Comparison of ENCODE assay signal across 8 cellular contexts in the genomic region with DNA sequence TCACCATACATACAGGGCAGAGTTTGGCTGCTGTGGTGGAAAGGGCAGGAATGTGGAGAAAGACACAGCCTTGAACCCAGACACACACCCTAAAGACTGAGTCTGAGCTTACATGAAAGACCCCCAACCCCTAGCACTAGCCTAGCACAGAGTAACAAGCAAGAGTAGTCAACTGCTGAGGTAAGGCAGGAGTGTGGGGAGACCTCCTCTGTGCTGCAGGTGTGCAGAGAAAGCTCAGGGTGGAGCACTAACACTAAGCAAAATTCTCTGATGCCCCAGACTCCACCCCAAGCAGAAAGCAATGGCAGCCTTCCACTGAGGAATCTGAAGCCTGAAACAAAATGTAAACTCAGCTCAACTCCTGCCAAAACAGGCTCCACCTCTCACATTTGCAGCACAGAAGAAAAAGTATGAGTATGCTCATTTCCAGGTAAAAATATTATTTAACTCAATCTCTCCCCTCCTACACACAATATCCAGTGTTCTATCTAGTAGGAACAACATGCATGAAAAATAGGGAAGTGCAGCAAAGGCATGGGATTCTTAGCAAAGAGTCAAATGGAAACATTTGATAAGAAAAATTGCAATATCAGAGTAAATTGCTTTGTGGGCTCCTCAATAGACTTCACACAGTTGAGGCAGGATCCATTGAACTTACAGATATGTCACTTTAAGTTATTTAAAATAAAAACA.
DNase-seq lines count a peak whose midpoint lies in the region; ATAC-seq and TF ChIP-seq lines count a peak whose summit lies in the region.

No MANE protein-coding gene starts in this region.

- no peaks in the 10 kb centered on the region for H3K27me3 ChIP-seq in mesendoderm (ENCODE audit: insufficient read depth, low read length, poor library complexity)

- no peak overlapping the region for H3K23ac ChIP-seq in mesendoderm (ENCODE audit: low read length)

- H4K5ac ChIP-seq in mesendoderm (ENCODE audit: low read length): no peak overlapping the region

- H2BK15ac ChIP-seq in mesendoderm (replicated peaks; ENCODE audit: low read depth): no peak overlapping the region

- no peak overlapping the region for H3K56ac ChIP-seq in mesendoderm (ENCODE audit: low read length)

- in situ Hi-C loops in GM13977 (cut with MboI; ENCODE audit: low pct_unique_long_range_greater_than_20kb, low sequenced_read_pairs, unreplicated experiment): loop anchor here (10.0 kb wide), 1 partner anchor 196 kb away; no protein-coding TSS in a partner anchor

- H3K18ac ChIP-seq in mesendoderm (ENCODE audit: low read length): no peak overlapping the region

- no peak overlapping the region for H3K4ac ChIP-seq in mesendoderm (ENCODE audit: low read depth, low read length)

- no peaks in the 10 kb centered on the region for H3K79me1 ChIP-seq in mesendoderm (ENCODE audit: low read length)

- no peak overlapping the region for H3K9ac ChIP-seq in mesendoderm (ENCODE audit: low read length)

- H3K79me2 ChIP-seq in mesendoderm (ENCODE audit: control insufficient read depth, insufficient read depth, low read length): no peaks in the 10 kb centered on the region

- peak; percentile 51 for DNase-seq in CD1c-positive myeloid dendritic cell (ENCODE audit: extremely low spot score)
- peak; percentile 34 for DNase-seq in GM13977 (ENCODE audit: low spot score)
- peak; percentile 60 for DNase-seq in NB4 (ENCODE audit: low read depth)
- peak; percentile 60 to 80 for DNase-seq in cardiac fibroblast (ENCODE audit: low read depth in 2 of 2)
- peak; percentile 71 for DNase-seq in mesendoderm
- no peak for DNase-seq in SK-N-DZ (ENCODE audit: low spot score)
- no peak for DNase-seq in pons (ENCODE audit: low spot score)

- H2AK5ac ChIP-seq in mesendoderm (ENCODE audit: low read length): no peak overlapping the region

- H3K4me3 ChIP-seq in NB4 (ENCODE audit: low read depth, low read length) (peak overlapping the region; percentile 58), cardiac fibroblast (replicated peaks in 1 of 2; ENCODE audit: low read depth in 2 of 2, low read length in 2 of 2) (no peak overlapping the region), mesendoderm (ENCODE audit: low read length) (no peak overlapping the region)

- no peak overlapping the region for H3K4me2 ChIP-seq in mesendoderm (ENCODE audit: low read length)

- H3K36me3 ChIP-seq in mesendoderm (ENCODE audit: control insufficient read depth, insufficient read depth, low read length): no peaks in the 10 kb centered on the region

- H3K27ac ChIP-seq in mesendoderm (ENCODE audit: low read depth, low read length): no peak overlapping the region

- TF ChIP-seq POLR2A in NB4 (IDR thresholded peaks at IDR 0.05; ENCODE audit: extremely low read depth, insufficient read length): no peak

- H4K8ac ChIP-seq in mesendoderm (ENCODE audit: low read depth, low read length): no peak overlapping the region

- H2BK5ac ChIP-seq in mesendoderm (ENCODE audit: low read length): no peak overlapping the region

- H3K4me1 ChIP-seq in mesendoderm (ENCODE audit: control insufficient read depth, low read depth, low read length): no peaks in the 10 kb centered on the region

- H2BK120ac ChIP-seq in mesendoderm (ENCODE audit: low read depth, low read length): no peak overlapping the region

- peak; percentile 57 for TF ChIP-seq CTCF in GM13977 (IDR thresholded peaks at IDR 0.05; ENCODE audit: extremely low read depth, insufficient read depth, missing control alignments)
- peak; percentile 3 for TF ChIP-seq CTCF in NB4 (IDR thresholded peaks at IDR 0.05; ENCODE audit: low read depth, low read length)
- TF ChIP-seq CTCF in cardiac fibroblast (IDR thresholded peaks at IDR 0.05; ENCODE audit: low read depth, low read length): peak; percentile 34

- ATAC-seq in HG02678 (IDR thresholded peaks at IDR 0.05; ENCODE audit: unreplicated experiment): peak; percentile 40

Comparison
In these comparisons a context has a peak if more than half of its experiments do, and no peak if none do; other contexts are left out.
1. DNase-seq: peak in CD1c-positive myeloid dendritic cell (single experiment), GM13977 (single experiment), NB4 (single experiment), cardiac fibroblast (2 of 2) and mesendoderm (single experiment); none in SK-N-DZ (single experiment) and pons (single experiment).
2. CTCF ChIP-seq: peak in every context shown above with its lines; median percentile 57 in GM13977; 34 in cardiac fibroblast; 3 in NB4.